Comparison of ENCODE assay signal across 26 cellular contexts in the genomic region with DNA sequence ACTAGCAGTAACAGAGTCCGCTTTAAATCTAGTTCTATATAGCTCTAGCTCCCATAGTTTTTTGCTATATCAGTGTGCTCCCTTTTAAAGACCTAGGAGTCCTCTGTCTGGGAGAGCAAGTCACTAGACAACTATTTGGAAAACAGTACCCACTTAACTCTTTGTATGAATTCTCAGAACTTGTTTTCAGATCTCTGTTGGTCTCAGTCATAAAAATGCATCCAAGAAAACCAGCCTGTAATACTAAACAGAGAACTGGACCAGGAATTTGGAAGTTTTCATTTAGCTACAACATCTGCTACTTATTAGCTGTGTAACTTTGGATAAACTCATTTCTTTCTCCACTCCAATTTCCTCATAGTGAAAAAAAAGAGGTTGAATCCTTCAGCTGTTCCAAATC. TPM values are rescaled to one million over a fixed set of nuclear protein-coding genes. Genes with fewer than 3 reads are reported as not detected.
DNase-seq lines count a peak whose midpoint lies in the region; ATAC-seq and TF ChIP-seq lines count a peak whose summit lies in the region.
"Had no signal": no experiment of that assay in that cellular context is flagged by ENCODE, and none has a peak within 500 bp of the region (broad histone marks: within the 10 kb centered on the region; RNA-seq: fewer than 3 reads in every experiment).

No MANE protein-coding gene starts in this region.

- CTCF ChIA-PET in SK-N-SH (lab: Yijun Ruan, JAX) (interaction anchor here (0.8 kb wide), 1 partner anchor 57 kb away, joined by 3 read pairs; the partner anchor contains the start of gene C3orf49), Calu3 (lab: Charles Lee) (no interaction called here)

- no peak overlapping the region for H3K4me3 ChIP-seq in SK-N-SH (ENCODE audit: low read depth in 2 of 2, low read length in 1 of 2)
- no peak overlapping the region for H3K4me3 ChIP-seq in fibroblast of the aortic adventitia (ENCODE audit: low read depth, low read length)
- H3K4me3 ChIP-seq: GM12878, SK-N-MC, skin epidermis, upper lobe of left lung had no signal

- POLR2A ChIA-PET in SK-N-SH (lab: Yijun Ruan, JAX): no interaction called here

- H3F3A ChIP-seq in SK-N-SH (replicated peaks; ENCODE audit: insufficient read depth): no peaks in the 10 kb centered on the region

- TF ChIP-seq EP300 in SK-N-SH (IDR thresholded peaks at IDR 0.05; ENCODE audit: borderline replicate concordance in 1 of 2, low read depth in 1 of 2, low read length in 1 of 2): 0 out of 4 replicates have a peak, but pooled peaks of 1 of the 2 experiments have one; percentile 13

- no peaks in the 10 kb centered on the region for H3K27me3 ChIP-seq in SK-N-SH (ENCODE audit: insufficient read depth)
- H3K27me3 ChIP-seq: upper lobe of left lung had no signal

- H2AFZ ChIP-seq in SK-N-SH (ENCODE audit: low read depth): peak overlapping the region; percentile 54; the same call in 1 of the 2 replicates

- peak overlapping the region; percentile 58; the same call in 1 of the 2 replicates for H3K4me2 ChIP-seq in SK-N-SH

- intact Hi-C loops in activated T-helper 1 cell treated with anti-CD3 and anti-CD28 coated beads, Interleukin-12 subunit alpha, Interleukin-12 subunit beta, Interleukin-2, Interleukin-4 antibody, amounts not matched to agents 30 ng/mL and 10 ng/mL and 1 ng/mL, durations not matched to agents 14 hours and 24 hours and 36 hours (cut with micrococcal nuclease): no loop called here
- intact Hi-C loops in Calu3 (cut with micrococcal nuclease; ENCODE audit: unreplicated experiment): no loop called here

- H3K4me3 Mint-ChIP-seq in activated T-helper 1 cell treated with anti-CD3 and anti-CD28 coated beads, Interleukin-12 subunit alpha, Interleukin-12 subunit beta, Interleukin-2, Interleukin-4 antibody, amounts not matched to agents 30 ng/mL and 10 ng/mL and 1 ng/mL, durations not matched to agents 14 hours and 24 hours and 36 hours: no peak overlapping the region
- no peak overlapping the region for H3K4me3 Mint-ChIP-seq in Calu3 (ENCODE audit: low read depth, unreplicated experiment)
- H3K4me3 Mint-ChIP-seq: activated CD4-positive, alpha-beta memory T cell treated with anti-CD3 and anti-CD28 coated beads, Interleukin-2, amount 10 ng/mL, durations not matched to agents 7 days and 5 days; central memory CD8-positive, alpha-beta T cell; nephron progenitor cell; stimulated activated naive CD8-positive, alpha-beta T cell treated with anti-CD3 and anti-CD28 coated beads, Interleukin-15, amount 100 ng/mL, for 72 hours had no signal

- peak overlapping the region; percentile 58 to 68; a peak in 3 of 4 replicates for H3K27ac ChIP-seq in SK-N-SH (ENCODE audit: low read depth in 2 of 2, low read length in 1 of 2)
- H3K27ac ChIP-seq: SK-N-MC, upper lobe of left lung had no signal

- no peaks in the 10 kb centered on the region for H3K9me2 ChIP-seq in SK-N-SH

- H3K27ac Mint-ChIP-seq in activated T-helper 1 cell treated with anti-CD3 and anti-CD28 coated beads, Interleukin-12 subunit alpha, Interleukin-12 subunit beta, Interleukin-2, Interleukin-4 antibody, amounts not matched to agents 30 ng/mL and 10 ng/mL and 1 ng/mL, durations not matched to agents 14 hours and 24 hours and 36 hours: no peak overlapping the region
- no peak overlapping the region for H3K27ac Mint-ChIP-seq in Calu3 (ENCODE audit: unreplicated experiment)
- H3K27ac Mint-ChIP-seq: activated CD4-positive, alpha-beta memory T cell treated with anti-CD3 and anti-CD28 coated beads, Interleukin-2, amount 10 ng/mL, durations not matched to agents 7 days and 5 days; nephron progenitor cell; stimulated activated naive CD8-positive, alpha-beta T cell treated with anti-CD3 and anti-CD28 coated beads, Interleukin-15, amount 100 ng/mL, for 72 hours had no signal

- BruUV-seq in Calu3 (replicated peaks; lab: Mats Ljungman, UMichigan): no TSS peak

- no peaks in the 10 kb centered on the region for H3K4me1 Mint-ChIP-seq in activated T-helper 1 cell treated with anti-CD3 and anti-CD28 coated beads, Interleukin-12 subunit alpha, Interleukin-12 subunit beta, Interleukin-2, Interleukin-4 antibody, amounts not matched to agents 30 ng/mL and 10 ng/mL and 1 ng/mL, durations not matched to agents 14 hours and 24 hours and 36 hours (ENCODE audit: low read depth)
- peaks cover 13% of the 10 kb centered on the region for H3K4me1 Mint-ChIP-seq in Calu3 (ENCODE audit: low read depth, unreplicated experiment)
- H3K4me1 Mint-ChIP-seq: activated CD4-positive, alpha-beta memory T cell treated with anti-CD3 and anti-CD28 coated beads, Interleukin-2, amount 10 ng/mL, durations not matched to agents 7 days and 5 days; central memory CD8-positive, alpha-beta T cell; stimulated activated naive CD8-positive, alpha-beta T cell treated with anti-CD3 and anti-CD28 coated beads, Interleukin-15, amount 100 ng/mL, for 72 hours had no signal

- H3K27me3 Mint-ChIP-seq in activated T-helper 1 cell treated with anti-CD3 and anti-CD28 coated beads, Interleukin-12 subunit alpha, Interleukin-12 subunit beta, Interleukin-2, Interleukin-4 antibody, amounts not matched to agents 30 ng/mL and 10 ng/mL and 1 ng/mL, durations not matched to agents 14 hours and 24 hours and 36 hours (ENCODE audit: insufficient read depth): no peaks in the 10 kb centered on the region
- H3K27me3 Mint-ChIP-seq in Calu3 (ENCODE audit: unreplicated experiment): peaks cover 9% of the 10 kb centered on the region
- H3K27me3 Mint-ChIP-seq: activated CD4-positive, alpha-beta memory T cell treated with anti-CD3 and anti-CD28 coated beads, Interleukin-2, amount 10 ng/mL, durations not matched to agents 7 days and 5 days had no signal

- TF ChIP-seq RAD21 in SK-N-SH (IDR thresholded peaks at IDR 0.05; ENCODE audit: low read length): no peak

- H3K79me2 ChIP-seq in SK-N-SH (ENCODE audit: insufficient read depth): no peaks in the 10 kb centered on the region

- no peaks in the 10 kb centered on the region for H4K20me1 ChIP-seq in SK-N-SH (ENCODE audit: insufficient read depth)

- WGBS in SK-N-SH (ENCODE audit: low lambda C conversion rate): 74% methylated on average over 1 of the region's 1 CpG

- H3K4me1 ChIP-seq in SK-N-SH (ENCODE audit: control insufficient read depth in 1 of 2, insufficient read depth in 2 of 2, low read depth in 1 of 2, low read length in 1 of 2): peaks cover 0 to 10% of the 10 kb centered on the region in 2 experiments; a peak in 3 of 4 replicates
- H3K4me1 ChIP-seq: upper lobe of left lung had no signal

- no peaks in the 10 kb centered on the region for H3K9me3 Mint-ChIP-seq in activated T-helper 1 cell treated with anti-CD3 and anti-CD28 coated beads, Interleukin-12 subunit alpha, Interleukin-12 subunit beta, Interleukin-2, Interleukin-4 antibody, amounts not matched to agents 30 ng/mL and 10 ng/mL and 1 ng/mL, durations not matched to agents 14 hours and 24 hours and 36 hours
- H3K9me3 Mint-ChIP-seq in Calu3 (ENCODE audit: low read depth, unreplicated experiment): no peaks in the 10 kb centered on the region
- H3K9me3 Mint-ChIP-seq: activated CD4-positive, alpha-beta memory T cell treated with anti-CD3 and anti-CD28 coated beads, Interleukin-2, amount 10 ng/mL, durations not matched to agents 7 days and 5 days; nephron progenitor cell had no signal

- no peaks in the 10 kb centered on the region for H3K9me3 ChIP-seq in SK-N-SH
- H3K9me3 ChIP-seq: upper lobe of left lung had no signal

- H3K36me3 ChIP-seq in SK-N-SH (replicated peaks in 1 of 2; ENCODE audit: control insufficient read depth in 1 of 2, insufficient read depth in 2 of 2, low read length in 1 of 2): no peaks in the 10 kb centered on the region
- H3K36me3 ChIP-seq: upper lobe of left lung had no signal

- DNase-seq in EL (peak; percentile 10), SK-N-SH (no peak), fibroblast of the aortic adventitia (ENCODE audit: low read depth) (peak; percentile 80), stromal cell of bone marrow (ENCODE audit: low read depth) (peak; percentile 59), Calu3 (no peak)
- no peak for DNase-seq in activated T-helper 1 cell treated with anti-CD3 and anti-CD28 coated beads, Interleukin-12 subunit alpha, Interleukin-12 subunit beta, Interleukin-2, Interleukin-4 antibody, amounts not matched to agents 30 ng/mL and 10 ng/mL and 1 ng/mL, durations not matched to agents 14 hours and 24 hours and 36 hours (ENCODE audit: low spot score)
- DNase-seq: activated CD4-positive, alpha-beta memory T cell treated with anti-CD3 and anti-CD28 coated beads, Interleukin-2, amount 10 ng/mL, durations not matched to agents 7 days and 5 days; activated CD4-positive, CD25-positive, alpha-beta regulatory T cell; activated naive CD4-positive, alpha-beta T cell treated with Interleukin-2 at 50 U/mL for 16 hours; erythroblast; GDM1; glutamatergic neuron; Karpas-422; NCI-H1048; NCI-H1930; NCI-H446 treated with DMSO at 0.1 percent for 48 hours; nephron progenitor cell; stimulated activated CD4-positive, alpha-beta T cell treated with anti-CD3 and anti-CD28 coated beads, Interleukin-2, amount 100 ng/mL, for 48 hours; stimulated activated naive CD8-positive, alpha-beta T cell treated with anti-CD3 and anti-CD28 coated beads, Interleukin-15, amount 100 ng/mL, for 72 hours; T1000; upper lobe of left lung had no signal

- TF ChIP-seq CTCF in SK-N-SH (IDR thresholded peaks at IDR 0.05) (no peak), fibroblast of the aortic adventitia (IDR thresholded peaks at IDR 0.05; ENCODE audit: insufficient read depth, low read length) (no peak), Calu3 (IDR thresholded peaks at IDR 0.05; ENCODE audit: unreplicated experiment) (no peak)

- H3K36me3 Mint-ChIP-seq in activated T-helper 1 cell treated with anti-CD3 and anti-CD28 coated beads, Interleukin-12 subunit alpha, Interleukin-12 subunit beta, Interleukin-2, Interleukin-4 antibody, amounts not matched to agents 30 ng/mL and 10 ng/mL and 1 ng/mL, durations not matched to agents 14 hours and 24 hours and 36 hours (ENCODE audit: low read depth): no peaks in the 10 kb centered on the region
- H3K36me3 Mint-ChIP-seq in Calu3 (ENCODE audit: insufficient read depth, unreplicated experiment): no peaks in the 10 kb centered on the region

- no peak overlapping the region for H3K9ac ChIP-seq in SK-N-SH

- ATAC-seq in GM18520 (IDR thresholded peaks at IDR 0.05; ENCODE audit: unreplicated experiment): no peak
- ATAC-seq: GM12878; stimulated activated naive CD8-positive, alpha-beta T cell treated with anti-CD3 and anti-CD28 coated beads, Interleukin-15, amount 100 ng/mL, for 72 hours had no signal

TF ChIP-seq in SK-N-SH, 30 proteins besides CTCF, POLR2A, EP300 and RAD21 (continues in another document):
- TF ChIP-seq YY1 (IDR thresholded peaks at IDR 0.05; ENCODE audit: low read depth): no peak

RNA-seq across cellular contexts. Expression of gene C3orf49, which starts 56.9 kb away (rescaled TPM):
- not detected in 2 replicates for polyA plus RNA-seq in SK-N-SH (2012; rRNA removed)
- polyA plus RNA-seq in SK-N-SH (2012; cell fraction: cytosol; rRNA removed): not detected in 2 replicates
- polyA plus RNA-seq in SK-N-SH (2012; cell fraction: nucleus; rRNA removed): not detected in 2 replicates
- not detected in 2 replicates for total RNA-seq in fibroblast of the aortic adventitia (ENCODE audit: low replicate concordance)
- not detected in 2 replicates for total RNA-seq in activated T-helper 1 cell treated with anti-CD3 and anti-CD28 coated beads, Interleukin-12 subunit alpha, Interleukin-12 subunit beta, Interleukin-2, Interleukin-4 antibody, amounts not matched to agents 30 ng/mL and 10 ng/mL and 1 ng/mL, durations not matched to agents 14 hours and 24 hours and 36 hours
- not detected in 2 replicates for total RNA-seq in Calu3 (2022)
- total RNA-seq: activated CD4-positive, alpha-beta memory T cell treated with anti-CD3 and anti-CD28 coated beads, Interleukin-2, amount 10 ng/mL, durations not matched to agents 7 days and 5 days; GM12878; upper lobe of left lung had no signal

Comparison
In these comparisons a context has a peak if more than half of its experiments do, and no peak if none do; other contexts are left out.
1. DNase-seq: peak in EL (single experiment), fibroblast of the aortic adventitia (single experiment) and stromal cell of bone marrow (single experiment); none in SK-N-SH (single experiment), activated T-helper 1 cell treated with anti-CD3 and anti-CD28 coated beads, Interleukin-12 subunit alpha, Interleukin-12 subunit beta, Interleukin-2, Interleukin-4 antibody, amounts not matched to agents 30 ng/mL and 10 ng/mL and 1 ng/mL, durations not matched to agents 14 hours and 24 hours and 36 hours (single experiment) and Calu3 (single experiment).